8 cellular contexts compared by ENCODE assay signal in genomic region chr11:78078218-78079167, GRCh38. TPM values are rescaled to one million over a fixed set of nuclear protein-coding genes. Genes with fewer than 3 reads are reported as not detected.
DNase-seq lines count a peak whose midpoint lies in the region; ATAC-seq, FAIRE-seq and TF ChIP-seq lines count a peak whose summit lies in the region.

No MANE protein-coding gene starts in this region.

- TF ChIP-seq CTCF in SK-N-SH (IDR thresholded peaks at IDR 0.05) (no peak), kidney (IDR thresholded peaks at IDR 0.05; ENCODE audit: borderline replicate concordance, extremely low read depth, insufficient read depth) (no peak)

- no peaks in the 10 kb centered on the region for H3K9me3 Mint-ChIP-seq in activated CD8-positive, alpha-beta T cell treated with anti-CD3 and anti-CD28 coated beads, Interleukin-2, amount 10 ng/mL, durations not matched to agents 7 days and 5 days (ENCODE audit: insufficient read depth)

- H3K9me2 ChIP-seq in SK-N-SH, result no peaks in the 10 kb centered on the region

- POLR2A ChIA-PET in SK-N-SH (lab: Yijun Ruan, JAX), result interaction anchor here (1.4 to 2.2 kb wide), 3 partner anchors 33 to 84 kb away, joined by 5 to 9 read pairs (median 6); partner anchors contain the start of genes ALG8 and INTS4
- POLR2A ChIA-PET in activated CD8-positive, alpha-beta T cell treated with anti-CD3 and anti-CD28 coated beads, Interleukin-2, amount 10 ng/mL, durations not matched to agents 7 days and 5 days (lab: Charles Lee), result interaction anchor here (0.6 to 2.3 kb wide), 8 partner anchors 8 to 193 kb away, joined by 3 to 18 read pairs (median 3); partner anchors contain the start of genes ALG8 and INTS4

- H3K27ac ChIP-seq in SK-N-SH (ENCODE audit: low read depth in 2 of 2, low read length in 1 of 2), result peak overlapping the region in 1 of 2 experiments; percentile 84; a peak in 2 of 4 replicates
- H3K27ac ChIP-seq in kidney (ENCODE audit: low read depth in 2 of 2, low read length in 2 of 2), result no peak overlapping the region
- peak overlapping the region; percentile 78 for H3K27ac ChIP-seq in substantia nigra (ENCODE audit: low read depth, low read length, poor library complexity, severe bottlenecking)

- H3K27me3 ChIP-seq in SK-N-SH (ENCODE audit: insufficient read depth), result no peaks in the 10 kb centered on the region

- peaks cover 20% of the 10 kb centered on the region for H3K36me3 Mint-ChIP-seq in activated CD8-positive, alpha-beta T cell treated with anti-CD3 and anti-CD28 coated beads, Interleukin-2, amount 10 ng/mL, durations not matched to agents 7 days and 5 days (ENCODE audit: low read depth)

- peak overlapping the region; percentile 90 for H3K27ac Mint-ChIP-seq in activated CD8-positive, alpha-beta T cell treated with anti-CD3 and anti-CD28 coated beads, Interleukin-2, amount 10 ng/mL, durations not matched to agents 7 days and 5 days

- intact Hi-C loops in kidney (cut with DNase I), result no loop called here

- H3K9ac ChIP-seq in SK-N-SH, result peak overlapping the region; percentile 96
- peak overlapping the region; percentile 83 to 85 for H3K9ac ChIP-seq in kidney (ENCODE audit: low read length in 2 of 2)

- CTCF ChIA-PET in SK-N-SH (lab: Yijun Ruan, JAX), result interaction anchor here (1.0 to 2.0 kb wide), 4 partner anchors 17 to 486 kb away, joined by 3 to 8 read pairs (median 5); no protein-coding TSS in a partner anchor
- CTCF ChIA-PET in activated CD8-positive, alpha-beta T cell treated with anti-CD3 and anti-CD28 coated beads, Interleukin-2, amount 10 ng/mL, durations not matched to agents 7 days and 5 days (lab: Charles Lee), result interaction anchor here (0.7 to 2.6 kb wide), 5 partner anchors 15 to 486 kb away, joined by 3 to 14 read pairs (median 9); partner anchors contain the start of gene ALG8

- no peak for FAIRE-seq in kidney (lab: Jason Lieb, UNC)

- H3K27me3 Mint-ChIP-seq in activated CD8-positive, alpha-beta T cell treated with anti-CD3 and anti-CD28 coated beads, Interleukin-2, amount 10 ng/mL, durations not matched to agents 7 days and 5 days (ENCODE audit: low read depth), result no peaks in the 10 kb centered on the region

- DNase-seq in SK-N-SH (no peak), kidney (no peak), substantia nigra (lab: John Stamatoyannopoulos, UW) (no peak), hypothalamus (lab: John Stamatoyannopoulos, UW) (no peak), COR-L47 (lab: John Stamatoyannopoulos, UW) (no peak), NCI-H1417 (lab: John Stamatoyannopoulos, UW) (no peak)
- DNase-seq in activated CD8-positive, alpha-beta T cell treated with anti-CD3 and anti-CD28 coated beads, Interleukin-2, amount 10 ng/mL, durations not matched to agents 7 days and 5 days, result no peak

- peaks cover 0 to 17% of the 10 kb centered on the region in 2 experiments for H3K36me3 ChIP-seq in SK-N-SH (replicated peaks in 1 of 2; ENCODE audit: control insufficient read depth in 1 of 2, insufficient read depth in 2 of 2, low read length in 1 of 2)
- no peaks in the 10 kb centered on the region for H3K36me3 ChIP-seq in kidney (ENCODE audit: control insufficient read depth in 1 of 2, insufficient read depth in 2 of 2, low read length in 2 of 2)

- H3F3A ChIP-seq in SK-N-SH (replicated peaks; ENCODE audit: insufficient read depth), result peaks cover 7% of the 10 kb centered on the region

- H4K20me1 ChIP-seq in SK-N-SH (ENCODE audit: insufficient read depth), result peaks cover 23% of the 10 kb centered on the region

- peaks cover 62% of the 10 kb centered on the region for H3K79me2 ChIP-seq in SK-N-SH (ENCODE audit: insufficient read depth)

- 20% methylated on average over 21 of the region's 21 CpGs for WGBS in SK-N-SH (ENCODE audit: low lambda C conversion rate)

- peak overlapping the region; percentile 89 to 95 for H3K4me3 ChIP-seq in SK-N-SH (ENCODE audit: low read depth in 2 of 2, low read length in 1 of 2)
- peak overlapping the region; percentile 93 to 98 for H3K4me3 ChIP-seq in kidney (ENCODE audit: low read length in 2 of 2)

- H3K4me1 ChIP-seq in SK-N-SH (ENCODE audit: control insufficient read depth in 1 of 2, insufficient read depth in 2 of 2, low read depth in 1 of 2, low read length in 1 of 2), result peaks cover 8 to 18% of the 10 kb centered on the region in 2 experiments; a peak in 2 of 4 replicates
- H3K4me1 ChIP-seq in kidney (ENCODE audit: control insufficient read depth in 1 of 2, insufficient read depth in 1 of 2, low read depth in 1 of 2, low read length in 2 of 2), result peaks cover 7 to 17% of the 10 kb centered on the region in 2 donors

- H3K9me3 ChIP-seq in SK-N-SH (no peaks in the 10 kb centered on the region), kidney (ENCODE audit: control insufficient read depth in 1 of 2, low read length in 2 of 2) (no peaks in the 10 kb centered on the region)

- H2AFZ ChIP-seq in SK-N-SH (ENCODE audit: low read depth), result peak overlapping the region; percentile 93; the same call in 1 of the 2 replicates

- H3K4me3 Mint-ChIP-seq in activated CD8-positive, alpha-beta T cell treated with anti-CD3 and anti-CD28 coated beads, Interleukin-2, amount 10 ng/mL, durations not matched to agents 7 days and 5 days, result peak overlapping the region; percentile 92

- H3K4me2 ChIP-seq in SK-N-SH, result peak overlapping the region; percentile 80

- no peak for ATAC-seq in SK-N-SH treated with all-trans-retinoic acid at 6 μM for 48 hours
- no peak for ATAC-seq in activated CD8-positive, alpha-beta T cell treated with anti-CD3 and anti-CD28 coated beads, Interleukin-2, amount 10 ng/mL, durations not matched to agents 7 days and 5 days

- TF ChIP-seq RAD21 in SK-N-SH (IDR thresholded peaks at IDR 0.05; ENCODE audit: low read length), result no peak

- H3K4me1 Mint-ChIP-seq in activated CD8-positive, alpha-beta T cell treated with anti-CD3 and anti-CD28 coated beads, Interleukin-2, amount 10 ng/mL, durations not matched to agents 7 days and 5 days (ENCODE audit: low read depth), result peaks cover 58% of the 10 kb centered on the region

- TF ChIP-seq EP300 in SK-N-SH (IDR thresholded peaks at IDR 0.05; ENCODE audit: borderline replicate concordance in 1 of 2, low read depth in 1 of 2, low read length in 1 of 2), result no peak

TF ChIP-seq in SK-N-SH, 30 proteins besides CTCF, POLR2A, EP300 and RAD21:
- no peak for TF ChIP-seq GABPA (IDR thresholded peaks at IDR 0.05; ENCODE audit: low read depth)
- TF ChIP-seq FOSL2 (IDR thresholded peaks at IDR 0.05; ENCODE audit: borderline replicate concordance, low read depth), result no peak

TF ChIP-seq in SK-N-SH treated with all-trans-retinoic acid at 6 μM for 48 hours, 23 proteins besides CTCF, POLR2A, EP300 and RAD21 (continues in another document):
- TF ChIP-seq ESRRG (CRISPR knock-in tag; IDR thresholded peaks at IDR 0.05), result no peak
- TF ChIP-seq ZNF70 (CRISPR knock-in tag; IDR thresholded peaks at IDR 0.05), result no peak
- no peak for TF ChIP-seq ZNF8 (CRISPR knock-in tag; IDR thresholded peaks at IDR 0.05)
- no peak for TF ChIP-seq CSRNP3 (CRISPR knock-in tag; IDR thresholded peaks at IDR 0.05)
- no peak for TF ChIP-seq BACH2 (CRISPR knock-in tag; IDR thresholded peaks at IDR 0.05; ENCODE audit: borderline replicate concordance)

RNA-seq across cellular contexts. Expression of gene NDUFC2, which starts 1.2 kb away (rescaled TPM):
- polyA plus RNA-seq in SK-N-SH (2012; rRNA removed), result 198 and 235 TPM in 2 replicates
- polyA plus RNA-seq in SK-N-SH (2012; cell fraction: cytosol; rRNA removed), result 137 and 183 TPM in 2 replicates
- polyA plus RNA-seq in SK-N-SH (2012; cell fraction: nucleus; rRNA removed), result 76.3 and 139 TPM in 2 replicates
- 100 to 1,000 TPM; 193 TPM for total RNA-seq in activated CD8-positive, alpha-beta T cell treated with anti-CD3 and anti-CD28 coated beads, Interleukin-2, amount 10 ng/mL, durations not matched to agents 7 days and 5 days
- total RNA-seq in kidney, result 166 TPM
- polyA plus RNA-seq in kidney (ENCODE audit: insufficient read depth, low read depth, low replicate concordance), result 457 TPM

RNA-seq across cellular contexts. Expression of gene THRSP, which starts 14.8 kb away (rescaled TPM):
- polyA plus RNA-seq in SK-N-SH (2012; rRNA removed), result 0.10 TPM in 1 of 2 replicates, not detected in the other
- 0.04 TPM in 1 of 2 replicates, not detected in the other for polyA plus RNA-seq in SK-N-SH (2012; cell fraction: cytosol; rRNA removed)
- 0.23 and 0.45 TPM in 2 replicates for polyA plus RNA-seq in SK-N-SH (2012; cell fraction: nucleus; rRNA removed)
- total RNA-seq in activated CD8-positive, alpha-beta T cell treated with anti-CD3 and anti-CD28 coated beads, Interleukin-2, amount 10 ng/mL, durations not matched to agents 7 days and 5 days, result not detected
- not detected for total RNA-seq in kidney
- polyA plus RNA-seq in kidney (ENCODE audit: insufficient read depth, low read depth, low replicate concordance), result 6.4 TPM

RNA-seq across cellular contexts. Expression of gene KCTD14, which starts 55.4 kb away (rescaled TPM):
- polyA plus RNA-seq in SK-N-SH (2012; rRNA removed) (0.25 and 0.32 TPM in 2 replicates), kidney (ENCODE audit: insufficient read depth, low read depth, low replicate concordance) (14.8 TPM)
- polyA plus RNA-seq in SK-N-SH (2012; cell fraction: cytosol; rRNA removed), result 0.36 and 0.41 TPM in 2 replicates
- polyA plus RNA-seq in SK-N-SH (2012; cell fraction: nucleus; rRNA removed), result 0.21 and 0.23 TPM in 2 replicates
- total RNA-seq in activated CD8-positive, alpha-beta T cell treated with anti-CD3 and anti-CD28 coated beads, Interleukin-2, amount 10 ng/mL, durations not matched to agents 7 days and 5 days, result under 1 TPM; 0.21 to 0.47 TPM
- total RNA-seq in kidney, result 13.7 TPM
